Comparison of ENCODE assay signal across 1 cellular context in genomic region chr1:28313710-28314510, GRCh38.
TF ChIP-seq lines count a peak whose summit lies in the region.

No MANE protein-coding gene starts in this region.

TF ChIP-seq in HepG2, 621 proteins besides CTCF, POLR2A, EP300 and RAD21 (continued from another document and continues in another):
- TF ChIP-seq ZNF430 (CRISPR knock-in tag; IDR thresholded peaks at IDR 0.05) (peak; percentile 73; the same call in 1 of the 2 replicates), NBN (conservative IDR thresholded peaks at IDR 0.05) (no peak), E2F1 (CRISPR knock-in tag; IDR thresholded peaks at IDR 0.05) (no peak), SOX13 (IDR thresholded peaks at IDR 0.05) (no peak), SOX13 (CRISPR knock-in tag; conservative IDR thresholded peaks at IDR 0.05 in 1 of 2, IDR thresholded peaks at IDR 0.05 in 1 of 2) (peak in 1 of 2 experiments; percentile 49; a peak in 1 of 4 replicates), ARID5B (CRISPR knock-in tag; IDR thresholded peaks at IDR 0.05) (peak; percentile 87), FOSL1 (CRISPR knock-in tag; IDR thresholded peaks at IDR 0.05; ENCODE audit: borderline replicate concordance) (peak; percentile 91), IRF1 (CRISPR knock-in tag; IDR thresholded peaks at IDR 0.05; ENCODE audit: low read depth) (no peak), RBFOX2 (IDR thresholded peaks at IDR 0.05; ENCODE audit: low read depth, low read length) (no peak), ZEB1 (IDR thresholded peaks at IDR 0.05; ENCODE audit: insufficient replicate concordance, low read depth) (peak; percentile 86), PATZ1 (CRISPR knock-in tag; IDR thresholded peaks at IDR 0.05) (peak; percentile 46; the same call in 1 of the 2 replicates), ZNF18 (CRISPR knock-in tag; IDR thresholded peaks at IDR 0.05; ENCODE audit: insufficient replicate concordance) (peak; percentile 17), SMAD1 (CRISPR knock-in tag; IDR thresholded peaks at IDR 0.05; ENCODE audit: borderline replicate concordance, low read depth) (peak; percentile 32; the same call in 1 of the 2 replicates), ERF (CRISPR knock-in tag; IDR thresholded peaks at IDR 0.05) (0 out of 2 replicates have a peak, but pooled peaks have one; percentile 48), ZNF724P (CRISPR knock-in tag; IDR thresholded peaks at IDR 0.05; ENCODE audit: borderline replicate concordance) (0 out of 2 replicates have a peak, but pooled peaks have one; percentile 31), HDAC2 (CRISPR knock-in tag; IDR thresholded peaks at IDR 0.05) (peak; percentile 71; the same call in 1 of the 2 replicates), ZNF33B (CRISPR knock-in tag; IDR thresholded peaks at IDR 0.05) (0 out of 2 replicates have a peak, but pooled peaks have one; percentile 59), ELF3 (CRISPR knock-in tag; IDR thresholded peaks at IDR 0.05) (peak; percentile 66; the same call in 1 of the 2 replicates), GABPB1 (CRISPR knock-in tag; IDR thresholded peaks at IDR 0.05) (peak; percentile 57), ZFP41 (CRISPR knock-in tag; IDR thresholded peaks at IDR 0.05; ENCODE audit: borderline replicate concordance) (no peak), ZFX (CRISPR knock-in tag; IDR thresholded peaks at IDR 0.05; ENCODE audit: low read depth) (peak; percentile 76), MED1 (CRISPR knock-in tag; IDR thresholded peaks at IDR 0.05) (peak; percentile 76), ESRRA (CRISPR knock-in tag; IDR thresholded peaks at IDR 0.05; ENCODE audit: low read depth) (peak; percentile 94), MEIS2 (CRISPR knock-in tag; IDR thresholded peaks at IDR 0.05) (peak; percentile 84), THAP9 (CRISPR knock-in tag; IDR thresholded peaks at IDR 0.05; ENCODE audit: borderline replicate concordance) (peak; percentile 26; the same call in 1 of the 2 replicates), SKIL (CRISPR knock-in tag; IDR thresholded peaks at IDR 0.05; ENCODE audit: borderline replicate concordance) (peak; percentile 73; the same call in 1 of the 2 replicates), BCL6 (CRISPR knock-in tag; IDR thresholded peaks at IDR 0.05) (peak; percentile 68), ZNF142 (CRISPR knock-in tag; IDR thresholded peaks at IDR 0.05) (no peak), NCOR1 (IDR thresholded peaks at IDR 0.05; ENCODE audit: borderline replicate concordance, low read length) (peak; percentile 27; the same call in 1 of the 2 replicates), CEBPB (IDR thresholded peaks at IDR 0.05; ENCODE audit: borderline replicate concordance, low read depth, low read length) (peak; percentile 98), HIC2 (CRISPR knock-in tag; IDR thresholded peaks at IDR 0.05; ENCODE audit: low read depth) (peak; percentile 62; the same call in 1 of the 2 replicates), LCORL (IDR thresholded peaks at IDR 0.05) (no peak), LCORL (CRISPR knock-in tag; IDR thresholded peaks at IDR 0.05) (peak; percentile 75), KLF16 (CRISPR knock-in tag; IDR thresholded peaks at IDR 0.05) (peak in 1 of 2 experiments; percentile 29; a peak in 1 of 4 replicates)
